ENCODE assay signal across 1 cellular context in the genomic region with DNA sequence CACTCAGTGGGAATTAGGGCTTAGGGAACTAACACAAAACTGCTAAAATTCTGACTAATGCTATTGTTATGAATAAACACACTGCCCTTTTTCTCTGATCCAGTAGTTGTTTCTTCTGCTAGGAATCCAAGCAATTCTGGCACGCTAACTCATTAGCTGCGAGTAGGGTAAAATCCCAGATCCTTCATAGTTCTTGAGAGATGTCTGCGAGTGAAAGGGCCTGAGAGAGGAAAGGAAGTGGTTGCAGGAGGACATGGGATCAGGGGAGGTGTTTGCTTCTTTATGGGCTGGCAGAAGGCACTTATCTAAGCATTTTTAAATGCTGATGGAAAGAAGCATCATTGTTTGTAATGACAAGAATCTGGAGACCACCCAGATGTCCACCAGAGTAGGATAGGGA.
TF ChIP-seq lines count a peak whose summit lies in the region.

No MANE protein-coding gene starts in this region.

TF ChIP-seq in IMR-90, 13 proteins besides CTCF, POLR2A, EP300 and RAD21 (continued from another document):
- TF ChIP-seq FOS (IDR thresholded peaks at IDR 0.05; ENCODE audit: low read depth, low read length): no peak
- TF ChIP-seq SMC3 (IDR thresholded peaks at IDR 0.05; ENCODE audit: low read depth, low read length): no peak
- TF ChIP-seq, protein P1, sequence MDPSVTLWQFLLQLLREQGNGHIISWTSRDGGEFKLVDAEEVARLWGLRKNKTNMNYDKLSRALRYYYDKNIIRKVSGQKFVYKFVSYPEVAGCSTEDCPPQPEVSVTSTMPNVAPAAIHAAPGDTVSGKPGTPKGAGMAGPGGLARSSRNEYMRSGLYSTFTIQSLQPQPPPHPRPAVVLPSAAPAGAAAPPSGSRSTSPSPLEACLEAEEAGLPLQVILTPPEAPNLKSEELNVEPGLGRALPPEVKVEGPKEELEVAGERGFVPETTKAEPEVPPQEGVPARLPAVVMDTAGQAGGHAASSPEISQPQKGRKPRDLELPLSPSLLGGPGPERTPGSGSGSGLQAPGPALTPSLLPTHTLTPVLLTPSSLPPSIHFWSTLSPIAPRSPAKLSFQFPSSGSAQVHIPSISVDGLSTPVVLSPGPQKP (IDR thresholded peaks at IDR 0.05; ENCODE audit: borderline replicate concordance, low read depth, low read length): no peak
- TF ChIP-seq, protein P2, sequence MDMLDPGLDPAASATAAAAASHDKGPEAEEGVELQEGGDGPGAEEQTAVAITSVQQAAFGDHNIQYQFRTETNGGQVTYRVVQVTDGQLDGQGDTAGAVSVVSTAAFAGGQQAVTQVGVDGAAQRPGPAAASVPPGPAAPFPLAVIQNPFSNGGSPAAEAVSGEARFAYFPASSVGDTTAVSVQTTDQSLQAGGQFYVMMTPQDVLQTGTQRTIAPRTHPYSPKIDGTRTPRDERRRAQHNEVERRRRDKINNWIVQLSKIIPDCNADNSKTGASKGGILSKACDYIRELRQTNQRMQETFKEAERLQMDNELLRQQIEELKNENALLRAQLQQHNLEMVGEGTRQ (IDR thresholded peaks at IDR 0.05; ENCODE audit: low read depth, low read length): no peak
- TF ChIP-seq CHD1 (IDR thresholded peaks at IDR 0.05; ENCODE audit: low read depth, low read length): no peak
- no peak for TF ChIP-seq MAZ (IDR thresholded peaks at IDR 0.05; ENCODE audit: borderline replicate concordance, low read depth, low read length)
- TF ChIP-seq CEBPB (IDR thresholded peaks at IDR 0.05; ENCODE audit: low read depth, low read length): no peak
- no peak for TF ChIP-seq RCOR1 (IDR thresholded peaks at IDR 0.05; ENCODE audit: insufficient replicate concordance, low read length)
- TF ChIP-seq RFX5 (IDR thresholded peaks at IDR 0.05; ENCODE audit: low read depth, low read length): no peak
